Comparison of ENCODE assay signal across 27 cellular contexts in genomic region chr4:141134586-141134985, GRCh38. TPM values are rescaled to one million over a fixed set of nuclear protein-coding genes. Genes with fewer than 3 reads are reported as not detected.
DNase-seq lines count a peak whose midpoint lies in the region; ATAC-seq and TF ChIP-seq lines count a peak whose summit lies in the region.
"Had no signal": no experiment of that assay in that cellular context is flagged by ENCODE, and none has a peak within 500 bp of the region (broad histone marks: within the 10 kb centered on the region; RNA-seq: fewer than 3 reads in every experiment).

No MANE protein-coding gene starts in this region.

- intact Hi-C loops in heart left ventricle (cut with DNase I), result loop anchor here in 7 of 10 donors (2.0 to 10.0 kb wide), 9 partner anchors 137 to 380 kb away; partner anchors contain the start of gene TBC1D9 (in 1 of the 7)
- intact Hi-C loops in cardiac septum (cut with DNase I), result loop anchor here (5.0 to 10.0 kb wide), 7 partner anchors 107 to 490 kb away; no protein-coding TSS in a partner anchor
- intact Hi-C loops in spleen (cut with DNase I; ENCODE audit: low total_unique reads), result loop anchor here (2.0 kb wide), 1 partner anchor 274 kb away; no protein-coding TSS in a partner anchor
- intact Hi-C loops in lower leg skin (cut with DNase I; ENCODE audit: low total_unique reads), result no loop called here
- intact Hi-C loops in transverse colon (cut with DNase I; ENCODE audit: low total_unique reads), result loop anchor here (1.0 to 10.0 kb wide), 2 partner anchors 140 to 273 kb away; no protein-coding TSS in a partner anchor

- H3K4me3 Mint-ChIP-seq in GM23338, result no peak overlapping the region
- H3K4me3 Mint-ChIP-seq: stimulated activated memory B cell treated with anti-CD40 and anti-IgM and Interleukin-4, amounts not matched to agents 10 μg/mL and 1 μg/mL and 100 μg/mL, for 72 hours had no signal

- in situ Hi-C loops in transverse colon (cut with MboI; ENCODE audit: low pct_ligation_motif_present in 1 of 4, low pct_unique_long_range_greater_than_20kb in 1 of 4, low sequenced_read_pairs in 3 of 4), result loop anchor here in 3 of 4 donors (10.0 kb wide), 2 partner anchors 260 to 270 kb away; no protein-coding TSS in a partner anchor

- peak overlapping the region; percentile 94; the same call in 1 of the 2 replicates for H3K4me2 ChIP-seq in GM23338
- H3K4me2 ChIP-seq: smooth muscle cell had no signal

- H3K4me3 ChIP-seq in heart left ventricle, result peak overlapping the region in 4 of 12 donors; percentile 76 to 96 (median 84)
- no peak overlapping the region for H3K4me3 ChIP-seq in GM23338
- no peak overlapping the region for H3K4me3 ChIP-seq in spleen
- no peak overlapping the region for H3K4me3 ChIP-seq in lower leg skin (ENCODE audit: low read depth, poor library complexity, severe bottlenecking)
- H3K4me3 ChIP-seq in transverse colon, result no peak overlapping the region
- H3K4me3 ChIP-seq: adrenal gland, colonic mucosa, hepatocyte, left lung, SK-N-MC, smooth muscle cell had no signal

- peaks cover 0 to 43% (median 0%) of the 10 kb centered on the region in 9 donors for H3K27me3 ChIP-seq in heart left ventricle
- peaks cover 25% of the 10 kb centered on the region for H3K27me3 ChIP-seq in GM23338 (ENCODE audit: insufficient read depth)
- peaks cover 0 to 62% (median 33%) of the 10 kb centered on the region in 7 donors for H3K27me3 ChIP-seq in spleen (replicated peaks in 1 of 7)
- H3K27me3 ChIP-seq in transverse colon, result peaks cover 62% of the 10 kb centered on the region
- H3K27me3 ChIP-seq: adrenal gland had no signal

- DNase-seq in heart left ventricle, result no peak
- no peak for DNase-seq in cardiac septum (ENCODE audit: low spot score)
- DNase-seq in GM23338 (ENCODE audit: low spot score), result peak; percentile 6
- DNase-seq in medulla oblongata (ENCODE audit: extremely low spot score), result peak; percentile 43
- DNase-seq in spleen, result no peak
- no peak for DNase-seq in lower leg skin (ENCODE audit: low spot score in 2 of 2)
- DNase-seq in transverse colon, result no peak
- DNase-seq: activated CD4-positive, alpha-beta T cell treated with anti-CD3 and anti-CD28 coated beads for 4 hours; activated CD8-positive, alpha-beta memory T cell treated with anti-CD3 and anti-CD28 coated beads for 24 hours; activated gamma-delta T cell; activated T-cell treated with anti-CD3 and anti-CD28 coated beads, Interleukin-2, amount 50 U/mL, for 1 hour; adrenal gland; brain microvascular endothelial cell; colonic mucosa; effector memory CD4-positive, alpha-beta T cell; foreskin keratinocyte; left lung; NCI-H1092 treated with DMSO at 0.1 percent for 48 hours; NCI-H2029 treated with DMSO at 0.1 percent for 48 hours; NCI-H446 treated with DMSO at 0.1 percent for 48 hours; stimulated activated CD4-positive, alpha-beta T cell treated with anti-CD3 and anti-CD28 coated beads, Interleukin-2, amount 100 ng/mL, for 48 hours; T-helper 2 cell had no signal

- peak overlapping the region in 10 of 12 donors; percentile 20 to 95 (median 89) for H3K27ac ChIP-seq in heart left ventricle
- H3K27ac ChIP-seq in GM23338 (ENCODE audit: low read depth), result no peak overlapping the region
- peak overlapping the region in 5 of 8 donors; percentile 7 to 87 (median 80) for H3K27ac ChIP-seq in spleen
- H3K27ac ChIP-seq in transverse colon, result no peak overlapping the region
- H3K27ac ChIP-seq: adrenal gland, brain microvascular endothelial cell, colonic mucosa, foreskin keratinocyte, hepatocyte, left lung, SK-N-MC had no signal

- H3K9me2 ChIP-seq in GM23338 (ENCODE audit: insufficient read depth), result no peaks in the 10 kb centered on the region

- H3K36me3 ChIP-seq in heart left ventricle (no peaks in the 10 kb centered on the region), GM23338 (ENCODE audit: insufficient read depth) (no peaks in the 10 kb centered on the region), spleen (no peaks in the 10 kb centered on the region), transverse colon (no peaks in the 10 kb centered on the region)
- H3K36me3 ChIP-seq: adrenal gland, brain microvascular endothelial cell, colonic mucosa, left lung had no signal

- H3K9me3 ChIP-seq in heart left ventricle, result no peaks in the 10 kb centered on the region
- H3K9me3 ChIP-seq in spleen, result no peaks in the 10 kb centered on the region
- no peaks in the 10 kb centered on the region for H3K9me3 ChIP-seq in transverse colon
- H3K9me3 ChIP-seq: adrenal gland, colonic mucosa, left lung had no signal

- peaks cover 26% of the 10 kb centered on the region; the same call in 2 of the 3 replicates for H3K4me1 Mint-ChIP-seq in GM23338

- H3K9me3 Mint-ChIP-seq in GM23338, result no peaks in the 10 kb centered on the region
- H3K9me3 Mint-ChIP-seq: stimulated activated memory B cell treated with anti-CD40 and anti-IgM and Interleukin-4, amounts not matched to agents 10 μg/mL and 1 μg/mL and 100 μg/mL, for 72 hours had no signal

- H3F3A ChIP-seq in GM23338 (replicated peaks; ENCODE audit: low read depth), result no peaks in the 10 kb centered on the region

- H3K27me3 Mint-ChIP-seq in GM23338 (ENCODE audit: insufficient read depth, low read depth, poor library complexity), result peaks cover 20% of the 10 kb centered on the region

- no peaks in the 10 kb centered on the region; the same call in 1 of the 2 replicates for H4K20me1 ChIP-seq in GM23338 (replicated peaks; ENCODE audit: insufficient read depth)

- H3K4me1 ChIP-seq in heart left ventricle (peaks cover 0 to 32% (median 4%) of the 10 kb centered on the region in 12 donors), GM23338 (ENCODE audit: insufficient read depth) (peaks cover 25% of the 10 kb centered on the region), spleen (peaks cover 0 to 35% (median 20%) of the 10 kb centered on the region in 6 donors), transverse colon (peaks cover 0 to 17% (median 8%) of the 10 kb centered on the region in 4 donors)
- H3K4me1 ChIP-seq: colonic mucosa, foreskin keratinocyte had no signal

- no peak for TF ChIP-seq EP300 in transverse colon (IDR thresholded peaks at IDR 0.05; ENCODE audit: low read depth)

- TF ChIP-seq CTCF in heart left ventricle (IDR thresholded peaks at IDR 0.05) (peak in 5 of 12 donors; percentile 13 to 37 (median 29)), GM23338 (conservative IDR thresholded peaks at IDR 0.05; ENCODE audit: low read depth in 2 of 2) (no peak), spleen (IDR thresholded peaks at IDR 0.05 in 8 of 11, conservative IDR thresholded peaks at IDR 0.05 in 3 of 11) (no peak), lower leg skin (IDR thresholded peaks at IDR 0.05) (no peak), transverse colon (IDR thresholded peaks at IDR 0.05) (no peak)

- peak in 1 of 4 donors; percentile 20 for ATAC-seq in heart left ventricle
- ATAC-seq in GM23338, result no peak
- ATAC-seq in HG03135 (IDR thresholded peaks at IDR 0.05; ENCODE audit: unreplicated experiment), result no peak
- ATAC-seq: foreskin keratinocyte; left lung; stimulated activated memory B cell treated with anti-CD40 and anti-IgM and Interleukin-4, amounts not matched to agents 10 μg/mL and 1 μg/mL and 100 μg/mL, for 72 hours had no signal

- no peaks in the 10 kb centered on the region for H3K79me2 ChIP-seq in GM23338 (replicated peaks; ENCODE audit: insufficient read depth)

- no peaks in the 10 kb centered on the region; the same call in 2 of the 3 replicates for H3K36me3 Mint-ChIP-seq in GM23338 (ENCODE audit: low read depth)
- H3K36me3 Mint-ChIP-seq: stimulated activated memory B cell treated with anti-CD40 and anti-IgM and Interleukin-4, amounts not matched to agents 10 μg/mL and 1 μg/mL and 100 μg/mL, for 72 hours had no signal

- H2AFZ ChIP-seq in GM23338, result no peak overlapping the region
- H2AFZ ChIP-seq: hepatocyte had no signal

- 57 to 61% (median 59%) methylated on average over 3 of the region's 3 CpGs for WGBS in heart left ventricle, 4 donors
- WGBS in spleen, 5 donors, result 49 to 64% (median 60%) methylated on average over 3 of the region's 3 CpGs
- WGBS in lower leg skin, 2 donors, result 60 to 65% methylated on average over 3 of the region's 3 CpGs
- WGBS in transverse colon (ENCODE audit: low coverage in 1 of 2), 2 donors, result 56 to 71% methylated on average over 1 to 3 of the region's 3 CpGs

- no peak for TF ChIP-seq POLR2A in heart left ventricle (IDR thresholded peaks at IDR 0.05)
- no peak for TF ChIP-seq POLR2A in spleen (IDR thresholded peaks at IDR 0.05)
- TF ChIP-seq POLR2A in lower leg skin (IDR thresholded peaks at IDR 0.05), result no peak
- TF ChIP-seq POLR2A in transverse colon (IDR thresholded peaks at IDR 0.05), result no peak

- H3K27ac Mint-ChIP-seq in GM23338, result no peak overlapping the region
- H3K27ac Mint-ChIP-seq: stimulated activated memory B cell treated with anti-CD40 and anti-IgM and Interleukin-4, amounts not matched to agents 10 μg/mL and 1 μg/mL and 100 μg/mL, for 72 hours had no signal

TF ChIP-seq in GM23338, 12 proteins besides CTCF, POLR2A, EP300 and RAD21 (continues in another document):
- no peak for TF ChIP-seq CREB1 (CRISPR knock-in tag; IDR thresholded peaks at IDR 0.05; ENCODE audit: low read depth)
- no peak for TF ChIP-seq STAT1 (IDR thresholded peaks at IDR 0.05; ENCODE audit: unreplicated experiment)
- TF ChIP-seq EZH2 (IDR thresholded peaks at IDR 0.05; ENCODE audit: low read depth, unreplicated experiment), result no peak
- TF ChIP-seq POLR2AphosphoS5 (IDR thresholded peaks at IDR 0.05; ENCODE audit: low read depth), result no peak
- no peak for TF ChIP-seq ETS1 (IDR thresholded peaks at IDR 0.05)
- no peak for TF ChIP-seq ZNF331 (CRISPR knock-in tag; IDR thresholded peaks at IDR 0.05; ENCODE audit: low read depth)
- no peak for TF ChIP-seq EZH2phosphoT487 (IDR thresholded peaks at IDR 0.05; ENCODE audit: unreplicated experiment)

RNA-seq across cellular contexts. Expression of gene RNF150, which starts 1.3 kb away (rescaled TPM):
- total RNA-seq in heart left ventricle (100 to 1,000 TPM in 3 of 9 donors, 10 to 100 TPM in 6; 52.0 to 146 (median 73.3) TPM), cardiac septum (69.2 TPM), spleen (10 to 100 TPM; 15.6 to 42.1 (median 32.0) TPM), lower leg skin (1 to 10 TPM in 2 of 4 donors, under 1 TPM in 2; 0.65 to 4.8 (median 1.7) TPM), transverse colon (10 to 100 TPM in 1 of 4 donors, 1 to 10 TPM in 3; 2.8 to 15.3 (median 7.9) TPM)
- polyA plus RNA-seq in heart left ventricle (10 to 100 TPM; 11.9 to 55.9 TPM), GM23338 (2016; fragmentation: Nextera tagmentation; extraction: Ambion mirVana) (1.2 and 1.3 TPM in 2 replicates), spleen (1 to 10 TPM; 1.2 to 1.9 (median 1.4) TPM)
- 5.2 and 6.1 TPM in 2 replicates for total RNA-seq in GM23338 (2014; rRNA removed; shearing (Covaris generic))
- total RNA-seq: foreskin keratinocyte had no signal
- polyA plus RNA-seq: foreskin keratinocyte had no signal

Comparison
In these comparisons a context has a peak if more than half of its experiments do, and no peak if none do; other contexts are left out.
1. DNase-seq: peak in GM23338 (single experiment) and medulla oblongata (single experiment); none in heart left ventricle (0 of 5), cardiac septum (single experiment), spleen (single experiment), lower leg skin (0 of 2) and transverse colon (single experiment).
2. H3K27ac ChIP-seq: peak in heart left ventricle (10 of 12) and spleen (5 of 8); none in GM23338 (single experiment) and transverse colon (0 of 4).